ENCODE assay signal across 11 cellular contexts in genomic region chr10:102812213-102812876, GRCh38. TPM values are rescaled to one million over a fixed set of nuclear protein-coding genes. Genes with fewer than 3 reads are reported as not detected.
DNase-seq lines count a peak whose midpoint lies in the region; ATAC-seq and TF ChIP-seq lines count a peak whose summit lies in the region.
"Had no signal": no experiment of that assay in that cellular context is flagged by ENCODE, and none has a peak within 500 bp of the region (broad histone marks: within the 10 kb centered on the region; RNA-seq: fewer than 3 reads in every experiment).

No MANE protein-coding gene starts in this region.

- ATAC-seq in left ventricle myocardium superior: no peak
- peak in 3 of 4 experiments; percentile 49 to 60 (median 55) for ATAC-seq in T-cell (replicated peaks in 1 of 4)
- ATAC-seq in gastroesophageal sphincter: no peak

- H3K27me3 ChIP-seq in left ventricle myocardium inferior (ENCODE audit: low read depth): no peaks in the 10 kb centered on the region
- H3K27me3 ChIP-seq in gastroesophageal sphincter: no peaks in the 10 kb centered on the region
- H3K27me3 ChIP-seq in transverse colon: no peaks in the 10 kb centered on the region
- no peaks in the 10 kb centered on the region for H3K27me3 ChIP-seq in mesenchymal stem cell (ENCODE audit: control insufficient read depth in 1 of 2, insufficient read depth in 1 of 2, low read length in 2 of 2)

- H3K4me3 ChIP-seq in left ventricle myocardium inferior (no peak overlapping the region), gastroesophageal sphincter (no peak overlapping the region), transverse colon (no peak overlapping the region), mesenchymal stem cell (ENCODE audit: insufficient read depth in 1 of 2, low read depth in 1 of 2, low read length in 2 of 2) (no peak overlapping the region)
- H3K4me3 ChIP-seq: HAP-1 had no signal

- H3K9ac ChIP-seq in mesenchymal stem cell (ENCODE audit: low read length): no peak overlapping the region

- H3K14ac ChIP-seq in mesenchymal stem cell (ENCODE audit: low read length in 2 of 2): no peak overlapping the region

- no peak overlapping the region for H2AFZ ChIP-seq in mesenchymal stem cell (ENCODE audit: low read depth, low read length)

- TF ChIP-seq CTCF in left ventricle myocardium inferior (IDR thresholded peaks at IDR 0.05; ENCODE audit: borderline replicate concordance) (no peak), gastroesophageal sphincter (IDR thresholded peaks at IDR 0.05) (no peak), transverse colon (IDR thresholded peaks at IDR 0.05) (no peak)

- 56 to 71% methylated on average over 4 to 6 of the region's 9 CpGs for WGBS in gastroesophageal sphincter (ENCODE audit: low coverage in 1 of 2), 2 donors
- 71 to 83% methylated on average over 1 to 9 of the region's 9 CpGs for WGBS in transverse colon (ENCODE audit: low coverage in 1 of 2), 2 donors
- WGBS in mesenchymal stem cell: 89% methylated on average over 8 of the region's 9 CpGs

- peak overlapping the region; percentile 55 to 68 for H3K27ac Mint-ChIP-seq in T-cell

- H2BK15ac ChIP-seq in mesenchymal stem cell (ENCODE audit: low read depth, poor library complexity, severe bottlenecking): no peak overlapping the region

- no peak overlapping the region for H2BK5ac ChIP-seq in mesenchymal stem cell (ENCODE audit: low read depth, low read length, poor library complexity, severe bottlenecking)

- H3K36me3 ChIP-seq in left ventricle myocardium inferior (peaks cover 47% of the 10 kb centered on the region), gastroesophageal sphincter (peaks cover 0 to 57% of the 10 kb centered on the region in 2 donors), transverse colon (peaks cover 0 to 31% (median 14%) of the 10 kb centered on the region in 4 donors), mesenchymal stem cell (ENCODE audit: control insufficient read depth in 1 of 2, insufficient read depth in 2 of 2, low read depth in 1 of 2, low read length in 2 of 2) (peaks cover 48 to 55% of the 10 kb centered on the region in 2 experiments)

- CTCF ChIA-PET in T-cell (lab: Charles Lee): interaction anchor here (0.6 kb wide), 3 partner anchors 96 to 742 kb away, joined by 4 to 9 read pairs (median 4); no protein-coding TSS in a partner anchor

- H4K91ac ChIP-seq in mesenchymal stem cell (ENCODE audit: low read length): no peak overlapping the region

- DNase-seq in left ventricle myocardium inferior: peak; percentile 29
- no peak for DNase-seq in left ventricle myocardium superior
- peak in 8 of 34 experiments; percentile 4 to 41 (median 12) for DNase-seq in T-cell
- no peak for DNase-seq in transverse colon
- no peak for DNase-seq in mesenchymal stem cell
- no peak for DNase-seq in NCI-H82 treated with DMSO at 0.1 percent for 48 hours (lab: John Stamatoyannopoulos, UW; ENCODE audit: unreplicated experiment)
- DNase-seq in DMS79 treated with DMSO at 0.1 percent for 48 hours (lab: John Stamatoyannopoulos, UW): no peak
- DNase-seq: NCI-H510A treated with DMSO at 0.1 percent for 48 hours had no signal

- peaks cover 67% of the 10 kb centered on the region for H3K4me1 ChIP-seq in left ventricle myocardium inferior
- peaks cover 6 to 75% (median 31%) of the 10 kb centered on the region in 3 donors for H3K4me1 ChIP-seq in gastroesophageal sphincter
- H3K4me1 ChIP-seq in transverse colon: peaks cover 16 to 35% (median 21%) of the 10 kb centered on the region in 4 donors
- H3K4me1 ChIP-seq in mesenchymal stem cell (ENCODE audit: control insufficient read depth, insufficient read depth, low read depth, low read length): peaks cover 26% of the 10 kb centered on the region
- H3K4me1 ChIP-seq: HAP-1 had no signal

- TF ChIP-seq POLR2A in gastroesophageal sphincter (IDR thresholded peaks at IDR 0.05) (no peak), transverse colon (IDR thresholded peaks at IDR 0.05) (no peak)

- H2BK120ac ChIP-seq in mesenchymal stem cell (ENCODE audit: low read depth, low read length): no peak overlapping the region

- no peak overlapping the region for H3K4ac ChIP-seq in mesenchymal stem cell (ENCODE audit: low read depth in 1 of 2, low read length in 2 of 2)

- peaks cover 40% of the 10 kb centered on the region for H3K36me3 Mint-ChIP-seq in T-cell

- H3K23ac ChIP-seq in mesenchymal stem cell (ENCODE audit: low read length in 2 of 2): no peak overlapping the region

- in situ Hi-C loops in transverse colon (cut with MboI; ENCODE audit: low pct_ligation_motif_present in 1 of 4, low pct_unique_long_range_greater_than_20kb in 1 of 4, low sequenced_read_pairs in 3 of 4): no loop called here

- H4K8ac ChIP-seq in mesenchymal stem cell (ENCODE audit: low read length): no peak overlapping the region

- H3K27ac ChIP-seq in left ventricle myocardium inferior (replicated peaks): peak overlapping the region; percentile 92
- peak overlapping the region in 3 of 4 donors; percentile 19 to 86 (median 39) for H3K27ac ChIP-seq in gastroesophageal sphincter
- peak overlapping the region in 3 of 4 donors; percentile 6 to 27 (median 6) for H3K27ac ChIP-seq in transverse colon
- no peak overlapping the region for H3K27ac ChIP-seq in mesenchymal stem cell (ENCODE audit: low read length, poor library complexity, severe bottlenecking)

- no peak overlapping the region for H3K4me3 Mint-ChIP-seq in T-cell

- peaks cover 33% of the 10 kb centered on the region for H3K79me1 ChIP-seq in mesenchymal stem cell (replicated peaks; ENCODE audit: low read length, poor library complexity, severe bottlenecking)

- H3K9me3 ChIP-seq in left ventricle myocardium inferior (replicated peaks) (no peaks in the 10 kb centered on the region), gastroesophageal sphincter (no peaks in the 10 kb centered on the region), transverse colon (no peaks in the 10 kb centered on the region), mesenchymal stem cell (ENCODE audit: control insufficient read depth, low read length) (no peaks in the 10 kb centered on the region)
- H3K9me3 ChIP-seq: HAP-1 had no signal

- H3K18ac ChIP-seq in mesenchymal stem cell (ENCODE audit: low read depth in 1 of 2, low read length in 2 of 2): no peak overlapping the region

- intact Hi-C loops in left ventricle myocardium inferior (cut with micrococcal nuclease): no loop called here
- intact Hi-C loops in left ventricle myocardium superior (cut with micrococcal nuclease): no loop called here
- intact Hi-C loops in transverse colon (cut with DNase I; ENCODE audit: low total_unique reads): no loop called here

- H3K27me3 Mint-ChIP-seq in T-cell: no peaks in the 10 kb centered on the region

- no peak overlapping the region for H2AK5ac ChIP-seq in mesenchymal stem cell (ENCODE audit: low read length, severe bottlenecking)

- TF ChIP-seq EP300 in gastroesophageal sphincter (IDR thresholded peaks at IDR 0.05) (no peak), transverse colon (IDR thresholded peaks at IDR 0.05; ENCODE audit: low read depth) (no peak)

- H2BK12ac ChIP-seq in mesenchymal stem cell (ENCODE audit: low read length in 2 of 2): no peak overlapping the region

- POLR2A ChIA-PET in T-cell (lab: Charles Lee): no interaction called here

- no peaks in the 10 kb centered on the region for H3K9me3 Mint-ChIP-seq in T-cell

- peaks cover 8 to 14% (median 10%) of the 10 kb centered on the region in 3 donors for H3K4me1 Mint-ChIP-seq in T-cell

- no peak overlapping the region for H3K4me2 ChIP-seq in mesenchymal stem cell (ENCODE audit: low read length, poor library complexity, severe bottlenecking)

RNA-seq across cellular contexts. Expression of gene CYP17A1, which starts 24.9 kb away (rescaled TPM):
- total RNA-seq in left ventricle myocardium inferior: not detected
- total RNA-seq in left ventricle myocardium superior: not detected
- 1 to 10 TPM in 3 of 5 donors, not detected in 2; 3.2 to 5.1 (median 4.1) TPM for total RNA-seq in T-cell
- not detected for total RNA-seq in gastroesophageal sphincter
- 10 to 100 TPM in 1 of 4 donors, not detected in 3; 13.3 TPM for total RNA-seq in transverse colon
- polyA plus RNA-seq in mesenchymal stem cell (2013, experiment 1 of 2): not detected
- polyA plus RNA-seq in mesenchymal stem cell (2013, experiment 2 of 2): not detected
- total RNA-seq: fibroblast of lung had no signal
- polyA plus RNA-seq: fibroblast of lung had no signal

RNA-seq across cellular contexts. Expression of gene BORCS7, which starts 41.7 kb away (rescaled TPM):
- total RNA-seq in left ventricle myocardium inferior (14.4 TPM), left ventricle myocardium superior (12.3 TPM), T-cell (10 to 100 TPM; 12.0 to 16.3 (median 12.6) TPM), gastroesophageal sphincter (10 to 100 TPM; 24.3 to 47.3 (median 28.9) TPM), transverse colon (10 to 100 TPM in 3 of 4 donors, 1 to 10 TPM in 1; 4.1 to 39.4 (median 32.5) TPM)
- 17.4 TPM for polyA plus RNA-seq in mesenchymal stem cell (2013, experiment 1 of 2)
- 18.1 TPM for polyA plus RNA-seq in mesenchymal stem cell (2013, experiment 2 of 2)

RNA-seq across cellular contexts. Expression of gene AS3MT, which starts 56.9 kb away (rescaled TPM):
- total RNA-seq in left ventricle myocardium inferior (17.2 TPM), left ventricle myocardium superior (22.4 TPM), T-cell (1 to 10 TPM in 1 of 5 donors, under 1 TPM in 4; 0.26 to 1.3 (median 0.50) TPM), gastroesophageal sphincter (10 to 100 TPM in 1 of 4 donors, 1 to 10 TPM in 3; 5.1 to 13.1 (median 8.9) TPM), transverse colon (1 to 10 TPM in 2 of 4 donors, under 1 TPM in 1, not detected in 1; 0.96 to 3.4 (median 2.9) TPM)
- polyA plus RNA-seq in mesenchymal stem cell (2013, experiment 1 of 2): 2.8 TPM
- 2.6 TPM for polyA plus RNA-seq in mesenchymal stem cell (2013, experiment 2 of 2)

Comparison
In these comparisons a context has a peak if more than half of its experiments do, and no peak if none do; other contexts are left out.
1. ATAC-seq: peak in T-cell (3 of 4); none in left ventricle myocardium superior (single experiment) and gastroesophageal sphincter (single experiment).